Comparison of ENCODE assay signal across 8 cellular contexts in genomic region chr5:160438316-160439204, GRCh38. TPM values are rescaled to one million over a fixed set of nuclear protein-coding genes. Genes with fewer than 3 reads are reported as not detected.
DNase-seq lines count a peak whose midpoint lies in the region; ATAC-seq and TF ChIP-seq lines count a peak whose summit lies in the region.

No MANE protein-coding gene starts in this region.

- DNase-seq in ELR (ENCODE audit: low read depth) (peak; percentile 85), GM23338 (ENCODE audit: low spot score) (peak; percentile 88), LHCN-M2 (ENCODE audit: low read depth) (peak; percentile 47), SIG-M5 (lab: John Stamatoyannopoulos, UW) (peak; percentile 14), glutamatergic neuron (peak; percentile 30), ovary (peak in 1 of 5 donors; percentile 27), upper lobe of left lung (peak in 1 of 2 donors; percentile 67)
- DNase-seq in activated naive CD4-positive, alpha-beta T cell treated with anti-CD3 and anti-CD28 coated beads, Interleukin-2, amount 50 U/mL, for 16 hours: peak; percentile 51

- intact Hi-C loops in ovary (cut with DNase I): no loop called here

- peak overlapping the region; percentile 87 for H2AFZ ChIP-seq in GM23338

- WGBS in ovary, 3 donors: 4 to 5% (median 4%) methylated on average over 18 of the region's 18 CpGs
- WGBS in upper lobe of left lung, 2 donors: 1 to 3% methylated on average over 16 to 18 of the region's 18 CpGs

- TF ChIP-seq POLR2A in ovary (IDR thresholded peaks at IDR 0.05): no peak
- TF ChIP-seq POLR2A in upper lobe of left lung (IDR thresholded peaks at IDR 0.05): no peak

- peak overlapping the region; percentile 82 for H3K4me2 ChIP-seq in GM23338

- no peaks in the 10 kb centered on the region for H3K27me3 ChIP-seq in GM23338 (ENCODE audit: insufficient read depth)
- H3K27me3 ChIP-seq in ovary: no peaks in the 10 kb centered on the region
- H3K27me3 ChIP-seq in upper lobe of left lung: no peaks in the 10 kb centered on the region

- H3K9me2 ChIP-seq in GM23338 (ENCODE audit: insufficient read depth): no peaks in the 10 kb centered on the region; the same call in 1 of the 2 replicates

- H3K27ac Mint-ChIP-seq in GM23338 (no peak overlapping the region; the same call in 1 of the 2 replicates), glutamatergic neuron (ENCODE audit: unreplicated experiment) (no peak overlapping the region)

- H3K36me3 Mint-ChIP-seq in GM23338 (ENCODE audit: low read depth) (no peaks in the 10 kb centered on the region), glutamatergic neuron (ENCODE audit: unreplicated experiment) (no peaks in the 10 kb centered on the region)

- no peaks in the 10 kb centered on the region for H3K79me2 ChIP-seq in GM23338 (replicated peaks; ENCODE audit: insufficient read depth)

- TF ChIP-seq EP300 in ovary (IDR thresholded peaks at IDR 0.05) (no peak), upper lobe of left lung (IDR thresholded peaks at IDR 0.05) (no peak)

- no peak overlapping the region for H3K27ac ChIP-seq in GM23338 (ENCODE audit: low read depth)
- H3K27ac ChIP-seq in ovary: no peak overlapping the region
- peak overlapping the region in 3 of 4 donors; percentile 35 to 72 (median 52) for H3K27ac ChIP-seq in upper lobe of left lung

- H3K36me3 ChIP-seq in GM23338 (ENCODE audit: insufficient read depth) (no peaks in the 10 kb centered on the region), ovary (no peaks in the 10 kb centered on the region), upper lobe of left lung (no peaks in the 10 kb centered on the region)

- peak; percentile 97 to 99 for TF ChIP-seq CTCF in GM23338 (conservative IDR thresholded peaks at IDR 0.05; ENCODE audit: low read depth in 2 of 2)
- TF ChIP-seq CTCF in glutamatergic neuron (IDR thresholded peaks at IDR 0.05; ENCODE audit: partially characterized antibody, unreplicated experiment): no peak
- TF ChIP-seq CTCF in ovary (IDR thresholded peaks at IDR 0.05): peak in 1 of 3 donors; percentile 31
- TF ChIP-seq CTCF in upper lobe of left lung (IDR thresholded peaks at IDR 0.05): peak; percentile 13 to 69 (median 60)

- H3K4me3 ChIP-seq in GM23338: peak overlapping the region; percentile 52
- peak overlapping the region; percentile 33 for H3K4me3 ChIP-seq in ovary
- peak overlapping the region in 3 of 4 donors; percentile 28 to 52 (median 50) for H3K4me3 ChIP-seq in upper lobe of left lung

- H3K4me3 Mint-ChIP-seq in GM23338 (peak overlapping the region; percentile 70), glutamatergic neuron (ENCODE audit: unreplicated experiment) (peak overlapping the region; percentile 74)

- H3F3A ChIP-seq in GM23338 (replicated peaks; ENCODE audit: low read depth): no peaks in the 10 kb centered on the region

- H3K9me3 Mint-ChIP-seq in GM23338 (no peaks in the 10 kb centered on the region), glutamatergic neuron (ENCODE audit: unreplicated experiment) (no peaks in the 10 kb centered on the region)

- H3K9me3 ChIP-seq in ovary (no peaks in the 10 kb centered on the region), upper lobe of left lung (no peaks in the 10 kb centered on the region)

- H3K27me3 Mint-ChIP-seq in GM23338 (ENCODE audit: insufficient read depth, low read depth, poor library complexity) (peaks cover 2% of the 10 kb centered on the region), glutamatergic neuron (ENCODE audit: unreplicated experiment) (peaks cover 5% of the 10 kb centered on the region)

- H3K4me1 Mint-ChIP-seq in GM23338: peaks cover 9% of the 10 kb centered on the region; the same call in 2 of the 3 replicates
- peaks cover 7% of the 10 kb centered on the region for H3K4me1 Mint-ChIP-seq in glutamatergic neuron (ENCODE audit: low read depth, unreplicated experiment)

- ATAC-seq in GM23338 (peak; percentile 80), upper lobe of left lung (ENCODE audit: low FRiP score in 2 of 2) (peak; percentile 75 to 90)

- no peaks in the 10 kb centered on the region for H4K20me1 ChIP-seq in GM23338 (replicated peaks; ENCODE audit: insufficient read depth)

- no peaks in the 10 kb centered on the region for H3K4me1 ChIP-seq in GM23338 (ENCODE audit: insufficient read depth)
- H3K4me1 ChIP-seq in ovary (ENCODE audit: insufficient read depth): no peaks in the 10 kb centered on the region
- peaks cover 7 to 9% (median 7%) of the 10 kb centered on the region in 4 donors for H3K4me1 ChIP-seq in upper lobe of left lung

TF ChIP-seq in GM23338, 12 proteins besides CTCF, POLR2A, EP300 and RAD21 (continues in another document):
- TF ChIP-seq NANOG (IDR thresholded peaks at IDR 0.05; ENCODE audit: borderline replicate concordance): no peak
- no peak for TF ChIP-seq STAT1 (IDR thresholded peaks at IDR 0.05; ENCODE audit: unreplicated experiment)
- no peak for TF ChIP-seq EZH2 (IDR thresholded peaks at IDR 0.05; ENCODE audit: low read depth, unreplicated experiment)
- TF ChIP-seq CREB1 (CRISPR knock-in tag; IDR thresholded peaks at IDR 0.05; ENCODE audit: low read depth): no peak
- 0 out of 2 replicates have a peak, but pooled peaks have one; percentile 11 for TF ChIP-seq ETS1 (IDR thresholded peaks at IDR 0.05)
- no peak for TF ChIP-seq JUNB (IDR thresholded peaks at IDR 0.05; ENCODE audit: unreplicated experiment)
- no peak for TF ChIP-seq ZNF331 (CRISPR knock-in tag; IDR thresholded peaks at IDR 0.05; ENCODE audit: low read depth)
- TF ChIP-seq EZH2phosphoT487 (IDR thresholded peaks at IDR 0.05; ENCODE audit: unreplicated experiment): no peak
- TF ChIP-seq ZNF114 (CRISPR knock-in tag; IDR thresholded peaks at IDR 0.05): 0 out of 2 replicates have a peak, but pooled peaks have one; percentile 29
- no peak for TF ChIP-seq REST (IDR thresholded peaks at IDR 0.05; ENCODE audit: unreplicated experiment)
- TF ChIP-seq POLR2AphosphoS5 (IDR thresholded peaks at IDR 0.05; ENCODE audit: low read depth): no peak

RNA-seq across cellular contexts. Expression of gene PTTG1, which starts 16.9 kb away (rescaled TPM):
- total RNA-seq in GM23338 (2014; rRNA removed; shearing (Covaris generic)): 229 and 394 TPM in 2 replicates
- polyA plus RNA-seq in GM23338 (2016; fragmentation: Nextera tagmentation; extraction: Ambion mirVana) (579 and 620 TPM in 2 replicates), ovary (10 to 100 TPM in 1 of 2 donors, 1 to 10 TPM in 1; 4.0 to 10.2 TPM)
- total RNA-seq in LHCN-M2 (2014; rRNA removed) (235 and 291 TPM in 2 replicates), glutamatergic neuron (ENCODE audit: unreplicated experiment) (25.3 TPM), ovary (10 to 100 TPM in 1 of 7 donors, 1 to 10 TPM in 3, under 1 TPM in 2, not detected in 1; 0.77 to 12.9 (median 2.7) TPM), upper lobe of left lung (10 to 100 TPM in 3 of 6 donors, 1 to 10 TPM in 3; 4.3 to 34.8 (median 9.6) TPM)
- polyA plus RNA-seq in LHCN-M2 (2012): 188 TPM

RNA-seq across cellular contexts. Expression of gene SLU7, which starts 19.7 kb away (rescaled TPM):
- total RNA-seq in GM23338 (2014; rRNA removed; shearing (Covaris generic)): 27.0 and 33.2 TPM in 2 replicates
- 31.1 and 47.5 TPM in 2 replicates for polyA plus RNA-seq in GM23338 (2016; fragmentation: Nextera tagmentation; extraction: Ambion mirVana)
- total RNA-seq in LHCN-M2 (2014; rRNA removed): 44.5 and 56.9 TPM in 2 replicates
- 32.2 TPM for polyA plus RNA-seq in LHCN-M2 (2012)
- 44.7 TPM for total RNA-seq in glutamatergic neuron (ENCODE audit: unreplicated experiment)
- total RNA-seq in ovary: 10 to 100 TPM; 25.8 to 53.7 (median 32.8) TPM
- polyA plus RNA-seq in ovary: 10 to 100 TPM; 26.9 to 30.9 TPM
- total RNA-seq in upper lobe of left lung: 100 to 1,000 TPM in 2 of 6 donors, 10 to 100 TPM in 4; 26.7 to 115 (median 60.7) TPM

RNA-seq across cellular contexts. Expression of gene FAM200C, which starts 38.7 kb away (rescaled TPM):
- total RNA-seq in GM23338 (2014; rRNA removed; shearing (Covaris generic)): 6.9 and 7.4 TPM in 2 replicates
- 3.3 and 4.6 TPM in 2 replicates for polyA plus RNA-seq in GM23338 (2016; fragmentation: Nextera tagmentation; extraction: Ambion mirVana)
- total RNA-seq in LHCN-M2 (2014; rRNA removed): 5.6 and 6.1 TPM in 2 replicates
- polyA plus RNA-seq in LHCN-M2 (2012): 1.5 TPM
- total RNA-seq in glutamatergic neuron (ENCODE audit: unreplicated experiment): 5.1 TPM
- 10 to 100 TPM in 4 of 7 donors, 1 to 10 TPM in 3; 4.8 to 14.3 (median 10.1) TPM for total RNA-seq in ovary
- 1 to 10 TPM; 5.4 to 7.9 TPM for polyA plus RNA-seq in ovary
- total RNA-seq in upper lobe of left lung: 1 to 10 TPM in 5 of 6 donors, under 1 TPM in 1; 0.76 to 4.2 (median 3.2) TPM

Comparison
In these comparisons a context has a peak if more than half of its experiments do, and no peak if none do; other contexts are left out.
1. H3K27ac ChIP-seq: peak in upper lobe of left lung (3 of 4); none in GM23338 (single experiment) and ovary (0 of 2).
2. Peak in every context shown above with its lines, with median percentiles within 50 percentile points of each other: H3K4me3 ChIP-seq.